ENCODE assay signal across 1 cellular context in the genomic region with DNA sequence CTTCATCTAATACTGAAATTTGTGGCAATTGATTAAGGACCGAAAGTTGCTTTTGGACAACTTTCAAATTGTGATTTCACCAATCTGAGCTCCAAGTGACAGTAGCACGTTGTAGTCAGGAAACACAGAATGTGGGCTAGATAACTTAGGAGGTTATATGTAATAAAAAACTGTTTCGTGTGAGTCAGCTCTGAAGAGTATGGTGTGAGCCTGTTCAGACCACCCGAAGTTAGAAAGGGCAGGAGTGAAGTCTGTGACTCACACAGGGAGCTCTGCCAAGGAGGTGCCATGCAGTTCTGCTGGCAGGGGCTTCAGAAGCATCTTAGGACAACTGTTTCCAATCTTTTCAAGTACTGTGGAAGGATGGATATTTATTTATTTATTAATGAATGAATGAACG.
TF ChIP-seq lines count a peak whose summit lies in the region.

No MANE protein-coding gene starts in this region.

TF ChIP-seq in endothelial cell of umbilical vein, 7 proteins besides CTCF, POLR2A, EP300 and RAD21:
- TF ChIP-seq FOS (IDR thresholded peaks at IDR 0.05; ENCODE audit: borderline replicate concordance, insufficient read depth, low read length), result peak; percentile 73
- TF ChIP-seq JUN (IDR thresholded peaks at IDR 0.05; ENCODE audit: borderline replicate concordance, insufficient read depth, insufficient read length, low read depth), result peak; percentile 37
- TF ChIP-seq, protein P1, sequence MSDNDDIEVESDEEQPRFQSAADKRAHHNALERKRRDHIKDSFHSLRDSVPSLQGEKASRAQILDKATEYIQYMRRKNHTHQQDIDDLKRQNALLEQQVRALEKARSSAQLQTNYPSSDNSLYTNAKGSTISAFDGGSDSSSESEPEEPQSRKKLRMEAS (IDR thresholded peaks at IDR 0.05; ENCODE audit: insufficient read depth, insufficient read length), result no peak
TF ChIP-seq in endothelial cell of umbilical vein: peak in this region for 2.
